In the genomic region with DNA sequence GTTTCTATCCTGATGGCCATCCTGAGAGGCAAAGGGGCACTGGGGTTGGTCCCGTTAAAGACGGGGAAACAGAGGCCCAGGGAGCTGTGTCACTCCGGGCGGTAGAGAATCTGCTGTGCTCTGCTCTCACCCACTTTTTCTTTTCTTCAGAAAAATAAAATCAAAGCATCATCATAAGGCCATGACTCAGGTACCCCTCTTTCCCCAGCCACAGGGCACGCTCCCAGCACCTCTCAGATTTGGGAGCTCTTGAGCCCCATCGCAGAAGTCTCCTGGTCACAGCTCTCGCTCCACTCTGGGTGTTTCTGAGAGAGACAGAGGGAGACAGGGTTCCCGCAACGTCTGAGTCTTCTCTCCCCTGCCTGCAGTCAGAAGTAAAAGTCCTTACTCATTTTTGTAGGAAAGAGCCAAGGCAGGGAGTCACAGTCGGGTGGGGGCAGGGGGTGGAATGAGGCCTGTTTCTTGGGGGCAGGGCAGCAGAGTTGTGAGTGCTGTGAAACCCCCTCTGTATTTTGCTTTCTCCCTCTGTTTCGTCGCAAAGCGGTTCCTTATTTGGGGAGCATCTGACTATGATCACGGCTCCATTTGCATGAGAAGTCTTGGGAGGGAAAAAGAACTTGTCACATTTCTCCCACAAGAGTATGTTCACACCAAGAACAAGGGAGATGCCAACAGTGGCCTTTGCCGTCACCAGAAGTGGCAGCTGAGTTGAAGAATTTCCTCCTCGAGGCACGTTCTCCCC, we compare ENCODE assay signal across 21 cellular contexts.
DNase-seq lines count a peak whose midpoint lies in the region; ATAC-seq, FAIRE-seq and TF ChIP-seq lines count a peak whose summit lies in the region.
"Had no signal": no experiment of that assay in that cellular context is flagged by ENCODE, and none has a peak within 500 bp of the region (broad histone marks: within the 10 kb centered on the region; RNA-seq: fewer than 3 reads in every experiment).

No MANE protein-coding gene starts in this region.

- H2BK5ac ChIP-seq in H1 (ENCODE audit: low read depth, low read length): no peak overlapping the region

- no peaks in the 10 kb centered on the region for H3K23me2 ChIP-seq in H1 (ENCODE audit: low read depth, low read length)

- H3K27ac ChIP-seq in H1 (ENCODE audit: low read depth, low read length): no peak overlapping the region
- H3K27ac ChIP-seq: adrenal gland, HL-60, PC-9 had no signal

- ATAC-seq in GM18505 (IDR thresholded peaks at IDR 0.05; ENCODE audit: unreplicated experiment): no peak
- no peak for ATAC-seq in GM18868 (IDR thresholded peaks at IDR 0.05; ENCODE audit: unreplicated experiment)
- no peak for ATAC-seq in GM21367 (IDR thresholded peaks at IDR 0.05; ENCODE audit: unreplicated experiment)
- ATAC-seq: GM12878 had no signal

- no peak overlapping the region for H3K23ac ChIP-seq in H1 (ENCODE audit: insufficient read length)

- H3K79me1 ChIP-seq in H1 (ENCODE audit: low read depth, low read length): 0 out of 2 replicates have a peak, but pooled peaks cover 2% of the 10 kb centered on the region

- H3K9ac ChIP-seq in H1 (replicated peaks in 1 of 4; ENCODE audit: extremely low read depth in 1 of 4, low read depth in 3 of 4, low read length in 3 of 4): no peak overlapping the region

- peaks cover 2% of the 10 kb centered on the region for H3K27me3 Mint-ChIP-seq in mesothelial cell of epicardium (ENCODE audit: low read depth)
- H3K27me3 Mint-ChIP-seq in type B pancreatic cell: peaks cover 6% of the 10 kb centered on the region

- POLR2A ChIA-PET in H1 (lab: Charles Lee; ENCODE audit: partially characterized antibody): interaction anchor here (0.9 kb wide), 1 partner anchor 11 kb away, joined by 5 read pairs; no protein-coding TSS in a partner anchor

- TF ChIP-seq POLR2A in H1 (IDR thresholded peaks at IDR 0.05; ENCODE audit: control extremely low read depth in 1 of 2, low read depth in 2 of 2, low read length in 2 of 2) (no peak), GM18505 (IDR thresholded peaks at IDR 0.05; ENCODE audit: borderline replicate concordance, extremely low read depth, insufficient read depth, insufficient read length) (no peak)

- H4K20me1 ChIP-seq in H1 (replicated peaks in 1 of 2; ENCODE audit: control insufficient read depth in 1 of 2, insufficient read depth in 2 of 2, low read length in 2 of 2): no peaks in the 10 kb centered on the region

- H4K91ac ChIP-seq in H1 (replicated peaks; ENCODE audit: insufficient read length, low read length): no peak overlapping the region

- H3K27me3 ChIP-seq in H1 (replicated peaks in 1 of 4; ENCODE audit: control insufficient read depth in 3 of 4, extremely low read depth in 1 of 4, insufficient read depth in 3 of 4, low read length in 3 of 4): 0 out of 7 replicates have a peak, but pooled peaks cover 0 to 3% (median 0%) of the 10 kb centered on the region in 4 experiments
- H3K27me3 ChIP-seq: adrenal gland had no signal

- peak overlapping the region; percentile 58; the same call in 1 of the 2 replicates for H2AK5ac ChIP-seq in H1 (ENCODE audit: low read depth, low read length)

- no peak overlapping the region for H2BK15ac ChIP-seq in H1 (ENCODE audit: low read length)

- H3K4me3 ChIP-seq in H1 (ENCODE audit: extremely low read depth in 1 of 4, insufficient read depth in 2 of 4, low read depth in 3 of 4, low read length in 4 of 4): no peak overlapping the region
- H3K4me3 ChIP-seq: adrenal gland, esophagus squamous epithelium, GM12878, PC-9 had no signal

- H2BK20ac ChIP-seq in H1 (ENCODE audit: low read length): no peak overlapping the region

- peak; percentile 22 for DNase-seq in activated effector memory CD4-positive, alpha-beta T cell treated with anti-CD3 and anti-CD28 coated beads, Interleukin-2, amount 50 U/mL, for 16 hours
- no peak for DNase-seq in activated effector memory CD4-positive, alpha-beta T cell treated with Interleukin-2 at 50 U/mL for 16 hours
- peak in 1 of 2 experiments; percentile 41 for DNase-seq in H1 (ENCODE audit: low read depth in 1 of 2, low spot score in 2 of 2)
- DNase-seq in mesothelial cell of epicardium (ENCODE audit: low spot score in 2 of 2, unreplicated experiment in 2 of 2): peak in 1 of 2 experiments; percentile 38
- no peak for DNase-seq in type B pancreatic cell (ENCODE audit: extremely low spot score, unreplicated experiment)
- DNase-seq: activated gamma-delta T cell treated with Interleukin-2 at 50 U/mL for 16 hours; DMS 273 treated with DMSO at 0.1 percent for 48 hours; effector CD4-positive, alpha-beta T cell; esophagus squamous epithelium; GF-D8; NCI-H146; NCI-H2171 treated with DMSO at 0.1 percent for 48 hours; PC-9; stimulated activated CD4-positive, alpha-beta T cell treated with anti-CD3 and anti-CD28 coated beads, Interleukin-4, amount 100 ng/mL, for 4 hours had no signal

- no peak overlapping the region for H2BK120ac ChIP-seq in H1 (replicated peaks; ENCODE audit: low read depth, low read length)

- no peak overlapping the region for H4K8ac ChIP-seq in H1 (ENCODE audit: extremely low read depth, insufficient read depth, low read length)

- H3K36me3 Mint-ChIP-seq in mesothelial cell of epicardium (no peaks in the 10 kb centered on the region), type B pancreatic cell (no peaks in the 10 kb centered on the region)
- H3K36me3 Mint-ChIP-seq: CD14-positive monocyte had no signal

- 86% methylated on average over 8 of the region's 17 CpGs; no CpG with 5 or more reads in 1 of the 2 experiments for WGBS in H1 (ENCODE audit: extremely low coverage in 1 of 2, insufficient coverage in 1 of 2, insufficient read length in 1 of 2, insufficient replicate concordance in 2 of 2, low coverage in 1 of 2, low lambda C conversion rate in 2 of 2, missing lambda C conversion rate in 1 of 2), 2 experiments

- H3K18ac ChIP-seq in H1 (ENCODE audit: extremely low read depth, low read length): no peak overlapping the region

- no peaks in the 10 kb centered on the region for H3K36me3 ChIP-seq in H1 (ENCODE audit: control insufficient read depth in 2 of 4, insufficient read depth in 4 of 4, low read length in 3 of 4)
- H3K36me3 ChIP-seq: adrenal gland, esophagus squamous epithelium had no signal

- no peaks in the 10 kb centered on the region for H3K9me3 ChIP-seq in H1 (ENCODE audit: insufficient read depth in 2 of 2, low read depth in 1 of 2, low read length in 1 of 2)
- H3K9me3 ChIP-seq: adrenal gland, esophagus squamous epithelium had no signal

- H3K4me1 ChIP-seq in H1 (replicated peaks in 1 of 4; ENCODE audit: control insufficient read depth in 3 of 4, insufficient read depth in 4 of 4, low read length in 3 of 4): peaks cover 0 to 11% (median 3%) of the 10 kb centered on the region in 4 experiments; a peak in 5 of 7 replicates
- H3K4me1 ChIP-seq: adrenal gland had no signal

- CTCF ChIA-PET in H1 (lab: Charles Lee; ENCODE audit: partially characterized antibody): interaction anchor here (0.6 to 1.4 kb wide), 6 partner anchors 10 to 313 kb away, joined by 3 to 6 read pairs (median 3); no protein-coding TSS in a partner anchor

- no peaks in the 10 kb centered on the region for H3K79me2 ChIP-seq in H1 (ENCODE audit: control insufficient read depth in 1 of 2, insufficient read depth in 2 of 2, low read length in 2 of 2)

- no peak for TF ChIP-seq CTCF in H1 (IDR thresholded peaks at IDR 0.05; ENCODE audit: control extremely low read depth in 1 of 3, insufficient read depth in 1 of 3, low read depth in 1 of 3, low read length in 3 of 3)
- no peak for TF ChIP-seq CTCF in mesothelial cell of epicardium (IDR thresholded peaks at IDR 0.05; ENCODE audit: unreplicated experiment)
- TF ChIP-seq CTCF in type B pancreatic cell (conservative IDR thresholded peaks at IDR 0.05): no peak

- H3K9me3 Mint-ChIP-seq in mesothelial cell of epicardium (no peaks in the 10 kb centered on the region), type B pancreatic cell (no peaks in the 10 kb centered on the region)

- no peak overlapping the region for H3K4ac ChIP-seq in H1 (replicated peaks; ENCODE audit: insufficient read length, low read depth, low read length)

- no peak overlapping the region for H3K4me3 Mint-ChIP-seq in mesothelial cell of epicardium
- H3K4me3 Mint-ChIP-seq in type B pancreatic cell: peak overlapping the region; percentile 33
- H3K4me3 Mint-ChIP-seq: CD14-positive monocyte had no signal

- H3K14ac ChIP-seq in H1 (ENCODE audit: insufficient read length): no peak overlapping the region

- no peak overlapping the region for H3K4me2 ChIP-seq in H1 (ENCODE audit: insufficient read depth in 1 of 2, low read depth in 2 of 2, low read length in 2 of 2)
- H3K4me2 ChIP-seq: PC-9 had no signal

- TF ChIP-seq EP300 in H1 (IDR thresholded peaks at IDR 0.05; ENCODE audit: borderline replicate concordance in 1 of 2, low read depth in 2 of 2, low read length in 2 of 2): no peak

- 0 out of 2 replicates have a peak overlapping the region, but pooled peaks have one; percentile 48 for H2AFZ ChIP-seq in H1 (ENCODE audit: low read length)
- H2AFZ ChIP-seq: PC-9 had no signal

- no peak overlapping the region for H3K56ac ChIP-seq in H1 (replicated peaks; ENCODE audit: insufficient read length, low read depth, low read length)

- no peak for FAIRE-seq in H1 (lab: Jason Lieb, UNC)
- FAIRE-seq: GM12878 had no signal

- H3K27ac Mint-ChIP-seq in mesothelial cell of epicardium (peak overlapping the region; percentile 83), type B pancreatic cell (peak overlapping the region; percentile 32)

- TF ChIP-seq RAD21 in H1 (IDR thresholded peaks at IDR 0.05 in 1 of 2, conservative IDR thresholded peaks at IDR 0.05 in 1 of 2; ENCODE audit: low read depth in 2 of 2, low read length in 2 of 2): no peak

- H3K4me1 Mint-ChIP-seq in mesothelial cell of epicardium (peaks cover 26% of the 10 kb centered on the region), type B pancreatic cell (ENCODE audit: unreplicated experiment) (peaks cover 33% of the 10 kb centered on the region)

- 0 out of 2 replicates have a peak overlapping the region, but pooled peaks have one; percentile 5 for H2BK12ac ChIP-seq in H1 (ENCODE audit: low read depth, low read length)

- no peak overlapping the region for H4K5ac ChIP-seq in H1 (ENCODE audit: insufficient read length, low read depth, low read length)

TF ChIP-seq in H1, 55 proteins besides CTCF, POLR2A, EP300 and RAD21 (continues in another document):
- TF ChIP-seq SUZ12 (IDR thresholded peaks at IDR 0.05; ENCODE audit: low read length) (no peak), SRF (IDR thresholded peaks at IDR 0.05; ENCODE audit: low read depth, low read length) (no peak), SP4 (IDR thresholded peaks at IDR 0.05; ENCODE audit: low read length) (no peak), HDAC6 (IDR thresholded peaks at IDR 0.05; ENCODE audit: low read depth, low read length) (no peak), TAF1 (IDR thresholded peaks at IDR 0.05; ENCODE audit: low read depth, low read length) (no peak), CBX8 (IDR thresholded peaks at IDR 0.05; ENCODE audit: borderline replicate concordance, low read depth, low read length) (no peak)
- TF ChIP-seq, protein P1, sequence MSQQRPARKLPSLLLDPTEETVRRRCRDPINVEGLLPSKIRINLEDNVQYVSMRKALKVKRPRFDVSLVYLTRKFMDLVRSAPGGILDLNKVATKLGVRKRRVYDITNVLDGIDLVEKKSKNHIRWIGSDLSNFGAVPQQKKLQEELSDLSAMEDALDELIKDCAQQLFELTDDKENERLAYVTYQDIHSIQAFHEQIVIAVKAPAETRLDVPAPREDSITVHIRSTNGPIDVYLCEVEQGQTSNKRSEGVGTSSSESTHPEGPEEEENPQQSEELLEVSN (IDR thresholded peaks at IDR 0.05): no peak
